23 cellular contexts compared by ENCODE assay signal in the genomic region with DNA sequence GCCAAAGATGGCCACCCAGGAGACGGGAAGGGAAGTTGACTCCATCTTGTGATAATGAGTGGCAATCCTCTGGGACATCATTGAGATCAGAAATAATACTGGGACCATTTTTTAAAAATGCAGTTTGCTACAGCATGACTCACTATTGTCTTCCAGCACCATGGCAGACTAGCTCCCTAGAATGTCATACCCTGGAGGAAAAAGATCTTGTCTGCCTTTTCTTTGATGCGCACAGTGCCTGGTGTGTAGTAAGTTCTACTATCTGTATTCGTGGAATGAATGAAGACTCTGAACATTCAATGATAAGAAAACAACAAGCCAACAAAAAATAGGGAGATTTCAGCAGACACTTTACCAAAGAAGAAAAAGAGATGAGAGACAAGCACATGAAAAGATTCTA.
"Had no signal": no experiment of that assay in that cellular context is flagged by ENCODE, and none has a peak within 500 bp of the region (broad histone marks: within the 10 kb centered on the region; RNA-seq: fewer than 3 reads in every experiment).

No MANE protein-coding gene starts in this region.

- H3K27ac Mint-ChIP-seq: endodermal cell; memory B cell; naive B cell; natural killer cell treated with Interleukin-12 subunit alpha and Interleukin-12 subunit beta and Interleukin-15 and Interleukin-18, amount 100 ng/mL, for 72 hours; neural progenitor cell; stimulated activated effector memory CD8-positive, alpha-beta T cell treated with anti-CD3 and anti-CD28 coated beads, Interleukin-12 subunit alpha, Interleukin-12 subunit beta, amount 100 ng/mL, for 72 hours; type B pancreatic cell had no signal

- H3K36me3 Mint-ChIP-seq: memory B cell; naive B cell; natural killer cell treated with Interleukin-12 subunit alpha and Interleukin-12 subunit beta and Interleukin-15 and Interleukin-18, amount 100 ng/mL, for 72 hours; neural progenitor cell; stimulated activated effector memory CD8-positive, alpha-beta T cell treated with anti-CD3 and anti-CD28 coated beads, Interleukin-12 subunit alpha, Interleukin-12 subunit beta, amount 100 ng/mL, for 72 hours; type B pancreatic cell had no signal

- H3K4me1 Mint-ChIP-seq: endodermal cell, memory B cell had no signal

- DNase-seq: effector CD8-positive, alpha-beta T cell; endodermal cell; gastrocnemius medialis; head of caudate nucleus; naive B cell; nucleus accumbens; stimulated activated CD4-positive, alpha-beta T cell treated with anti-CD3 and anti-CD28 coated beads, Interleukin-2, amount 100 ng/mL, for 24 hours; stimulated activated CD4-positive, alpha-beta T cell treated with anti-CD3 and anti-CD28 coated beads, Interleukin-4, amount 100 ng/mL, for 24 hours; stimulated activated naive CD4-positive, alpha-beta T cell treated with Interleukin-2 at 50 U/mL for 16 hours; stomach had no signal

- H3K4me3 Mint-ChIP-seq: endodermal cell; memory B cell; naive B cell; natural killer cell treated with Interleukin-12 subunit alpha and Interleukin-12 subunit beta and Interleukin-15 and Interleukin-18, amount 100 ng/mL, for 72 hours; neural progenitor cell; stimulated activated effector memory CD8-positive, alpha-beta T cell treated with anti-CD3 and anti-CD28 coated beads, Interleukin-12 subunit alpha, Interleukin-12 subunit beta, amount 100 ng/mL, for 72 hours; type B pancreatic cell had no signal

- H3K27me3 ChIP-seq: right atrium auricular region, thyroid gland had no signal

- H3K9me3 Mint-ChIP-seq: endodermal cell; memory B cell; naive B cell; natural killer cell treated with Interleukin-12 subunit alpha and Interleukin-12 subunit beta and Interleukin-15 and Interleukin-18, amount 100 ng/mL, for 72 hours; stimulated activated effector memory CD8-positive, alpha-beta T cell treated with anti-CD3 and anti-CD28 coated beads, Interleukin-12 subunit alpha, Interleukin-12 subunit beta, amount 100 ng/mL, for 72 hours; type B pancreatic cell had no signal

- FAIRE-seq: kidney had no signal

- H3K27ac ChIP-seq: epithelial cell of prostate, gastrocnemius medialis, neural progenitor cell, right atrium auricular region, stomach, thyroid gland had no signal

- ATAC-seq: esophagus mucosa; gastrocnemius medialis; left lobe of liver; natural killer cell treated with Interleukin-12 subunit alpha and Interleukin-12 subunit beta and Interleukin-15 and Interleukin-18, amount 100 ng/mL, for 72 hours; stimulated activated effector memory CD8-positive, alpha-beta T cell treated with anti-CD3 and anti-CD28 coated beads, Interleukin-12 subunit alpha, Interleukin-12 subunit beta, amount 100 ng/mL, for 72 hours had no signal

- H3K4me3 ChIP-seq: gastrocnemius medialis, lung, neural progenitor cell, prostate gland, right atrium auricular region, stomach, thyroid gland had no signal

- H3K36me3 ChIP-seq: gastrocnemius medialis, neural progenitor cell, prostate gland, right atrium auricular region, stomach, thyroid gland had no signal
